In the genomic region with DNA sequence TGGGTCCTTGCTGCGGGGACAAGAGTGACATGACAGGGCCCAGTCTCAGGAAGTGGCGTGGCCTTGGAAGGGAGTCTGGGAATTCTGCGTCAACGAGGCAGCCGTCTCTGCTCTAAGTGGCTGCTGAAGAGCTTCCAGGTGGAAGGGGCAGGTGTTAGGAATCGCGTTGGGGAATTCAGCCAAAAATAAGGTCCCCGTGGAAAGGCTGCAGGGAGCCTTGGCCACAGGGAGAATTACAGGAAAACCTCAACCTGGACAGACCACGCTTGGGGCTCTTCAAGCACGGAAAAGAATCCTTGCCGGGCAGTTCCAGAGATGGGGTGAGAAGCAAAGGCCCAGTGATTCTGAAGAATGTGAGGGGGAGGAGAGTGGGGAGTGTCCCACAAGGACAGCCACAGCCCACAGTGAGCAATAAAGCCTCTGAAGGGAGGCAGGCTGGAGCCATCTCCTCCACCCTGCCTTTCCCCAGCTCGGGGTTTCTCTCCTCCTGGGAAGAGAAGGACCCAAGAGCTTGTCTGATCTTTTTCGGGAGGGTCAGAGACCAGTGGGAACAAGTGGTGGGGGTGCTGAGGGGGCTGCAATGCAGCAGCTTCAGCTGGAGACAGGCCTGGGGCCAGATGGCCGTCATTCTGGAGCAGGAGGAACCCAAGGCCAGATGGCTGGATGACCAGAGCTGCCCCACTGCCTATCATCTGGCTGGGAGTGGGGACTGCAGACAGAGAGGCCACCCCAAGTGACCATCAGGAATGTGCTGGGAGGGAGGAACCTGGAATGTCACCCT, we compare ENCODE assay signal across 13 cellular contexts.
A peak's percentile ranks its signal among the peaks of the same experiment; 100 is the strongest.
DNase-seq lines count a peak whose midpoint lies in the region; ATAC-seq and TF ChIP-seq lines count a peak whose summit lies in the region.
"Had no signal": no experiment of that assay in that cellular context is flagged by ENCODE, and none has a peak within 500 bp of the region (broad histone marks: within the 10 kb centered on the region; RNA-seq: fewer than 3 reads in every experiment).

No MANE protein-coding gene starts in this region.

- no peak for DNase-seq in activated CD4-positive, alpha-beta T cell treated with anti-CD3 and anti-CD28 coated beads, Interleukin-2, amount 10 ng/mL, durations not matched to agents 7 days and 5 days
- DNase-seq in activated CD4-positive, alpha-beta T cell treated with anti-CD3 and anti-CD28 coated beads for 1 hour, result no peak
- DNase-seq in SHP77 (lab: John Stamatoyannopoulos, UW) (peak; percentile 67 to 72), kidney tubule cell (ENCODE audit: low spot score) (peak; percentile 79), testis (peak; percentile 66), trophoblast cell (no peak)
- DNase-seq: activated naive CD4-positive, alpha-beta T cell treated with anti-CD3 and anti-CD28 coated beads, Interleukin-2, amount 10 ng/mL, durations not matched to agents 7 days and 5 days; stimulated activated CD4-positive, alpha-beta T cell treated with anti-CD3 and anti-CD28 coated beads, Interleukin-1b, Interleukin-23, amount 100 ng/mL, for 48 hours had no signal

- H3K27ac ChIP-seq in testis (peak overlapping the region; percentile 8 to 58), trophoblast cell (ENCODE audit: low read depth, low read length) (no peak overlapping the region)
- H3K27ac ChIP-seq: cardiac muscle cell, epithelial cell of prostate, prostate gland had no signal

- no peaks in the 10 kb centered on the region for H3K36me3 Mint-ChIP-seq in activated CD4-positive, alpha-beta T cell treated with anti-CD3 and anti-CD28 coated beads, Interleukin-2, amount 10 ng/mL, durations not matched to agents 7 days and 5 days (ENCODE audit: low read depth)
- H3K36me3 Mint-ChIP-seq: activated naive CD4-positive, alpha-beta T cell treated with anti-CD3 and anti-CD28 coated beads, Interleukin-2, amount 10 ng/mL, durations not matched to agents 7 days and 5 days had no signal

- WGBS in testis, 2 donors, result 60 to 71% methylated on average over 13 to 14 of the region's 14 CpGs
- no CpG with 5 or more reads among the region's 14 CpGs for whole genome bisulfite sequencing in trophoblast cell (ENCODE audit: extremely low coverage, insufficient coverage, insufficient read length)

- H3K79me2 ChIP-seq in trophoblast cell (ENCODE audit: control insufficient read depth, insufficient read depth, low read length, poor library complexity), result no peaks in the 10 kb centered on the region

- no peaks in the 10 kb centered on the region for H3K9me3 Mint-ChIP-seq in activated CD4-positive, alpha-beta T cell treated with anti-CD3 and anti-CD28 coated beads, Interleukin-2, amount 10 ng/mL, durations not matched to agents 7 days and 5 days
- H3K9me3 Mint-ChIP-seq: activated naive CD4-positive, alpha-beta T cell treated with anti-CD3 and anti-CD28 coated beads, Interleukin-2, amount 10 ng/mL, durations not matched to agents 7 days and 5 days had no signal

- no peaks in the 10 kb centered on the region for H3K9me3 ChIP-seq in testis
- H3K9me3 ChIP-seq in trophoblast cell (ENCODE audit: insufficient read depth, low read depth, low read length), result peaks cover 2% of the 10 kb centered on the region
- H3K9me3 ChIP-seq: prostate gland had no signal

- no peak overlapping the region for H3K14ac ChIP-seq in trophoblast cell (ENCODE audit: low read length)

- POLR2A ChIA-PET in activated CD4-positive, alpha-beta T cell treated with anti-CD3 and anti-CD28 coated beads, Interleukin-2, amount 10 ng/mL, durations not matched to agents 7 days and 5 days (lab: Charles Lee), result no interaction called here

- H3K27me3 Mint-ChIP-seq in activated CD4-positive, alpha-beta T cell treated with anti-CD3 and anti-CD28 coated beads, Interleukin-2, amount 10 ng/mL, durations not matched to agents 7 days and 5 days, result no peaks in the 10 kb centered on the region

- peak overlapping the region; percentile 41 for H3K27ac Mint-ChIP-seq in activated CD4-positive, alpha-beta T cell treated with anti-CD3 and anti-CD28 coated beads, Interleukin-2, amount 10 ng/mL, durations not matched to agents 7 days and 5 days
- H3K27ac Mint-ChIP-seq: activated naive CD4-positive, alpha-beta T cell treated with anti-CD3 and anti-CD28 coated beads, Interleukin-2, amount 10 ng/mL, durations not matched to agents 7 days and 5 days had no signal

- H3K4me1 Mint-ChIP-seq in activated CD4-positive, alpha-beta T cell treated with anti-CD3 and anti-CD28 coated beads, Interleukin-2, amount 10 ng/mL, durations not matched to agents 7 days and 5 days, result no peaks in the 10 kb centered on the region
- H3K4me1 Mint-ChIP-seq: activated naive CD4-positive, alpha-beta T cell treated with anti-CD3 and anti-CD28 coated beads, Interleukin-2, amount 10 ng/mL, durations not matched to agents 7 days and 5 days had no signal

- H3K4me1 ChIP-seq in testis (peaks cover 51% of the 10 kb centered on the region), trophoblast cell (ENCODE audit: control insufficient read depth in 1 of 2, insufficient read depth in 2 of 2, low read length in 2 of 2) (no peaks in the 10 kb centered on the region)
- H3K4me1 ChIP-seq: prostate gland had no signal

- no peak overlapping the region for H2BK12ac ChIP-seq in trophoblast cell (ENCODE audit: low read length)

- CTCF ChIA-PET in activated CD4-positive, alpha-beta T cell treated with anti-CD3 and anti-CD28 coated beads, Interleukin-2, amount 10 ng/mL, durations not matched to agents 7 days and 5 days (lab: Charles Lee), result no interaction called here

- no peak overlapping the region for H2BK120ac ChIP-seq in trophoblast cell (ENCODE audit: insufficient read depth, low read length, poor library complexity)

- H4K91ac ChIP-seq in trophoblast cell (ENCODE audit: low read depth, low read length), result no peak overlapping the region

- no peak overlapping the region for H4K8ac ChIP-seq in trophoblast cell (ENCODE audit: low read depth, low read length)

- H2AK5ac ChIP-seq in trophoblast cell (ENCODE audit: low read length), result no peak overlapping the region

- no peak overlapping the region for H3K18ac ChIP-seq in trophoblast cell (ENCODE audit: low read length)

- no peak overlapping the region for H3K9ac ChIP-seq in trophoblast cell (ENCODE audit: low read length)

- no peaks in the 10 kb centered on the region for H3K79me1 ChIP-seq in trophoblast cell (ENCODE audit: low read length)

- intact Hi-C loops in testis (cut with DNase I; ENCODE audit: low total_unique reads), result loop anchor here (10.0 kb wide), 1 partner anchor 298 kb away; no protein-coding TSS in a partner anchor

- H2BK5ac ChIP-seq in trophoblast cell (ENCODE audit: low read depth, low read length, poor library complexity), result no peak overlapping the region

- no peak overlapping the region for H3K4me3 Mint-ChIP-seq in activated CD4-positive, alpha-beta T cell treated with anti-CD3 and anti-CD28 coated beads, Interleukin-2, amount 10 ng/mL, durations not matched to agents 7 days and 5 days
- H3K4me3 Mint-ChIP-seq: activated naive CD4-positive, alpha-beta T cell treated with anti-CD3 and anti-CD28 coated beads, Interleukin-2, amount 10 ng/mL, durations not matched to agents 7 days and 5 days had no signal

- H3K4me3 ChIP-seq in testis (no peak overlapping the region), trophoblast cell (ENCODE audit: low read depth, low read length) (no peak overlapping the region)
- H3K4me3 ChIP-seq: cardiac muscle cell, prostate gland had no signal

- TF ChIP-seq CTCF in testis (IDR thresholded peaks at IDR 0.05), result no peak

- TF ChIP-seq POLR2A in testis (IDR thresholded peaks at IDR 0.05), result no peak

- ATAC-seq in GM18519 (IDR thresholded peaks at IDR 0.05; ENCODE audit: low FRiP score, unreplicated experiment) (no peak), HG03342 (IDR thresholded peaks at IDR 0.05; ENCODE audit: unreplicated experiment) (no peak)

- H3K23ac ChIP-seq in trophoblast cell (ENCODE audit: low read length), result no peak overlapping the region

- no peak overlapping the region for H4K12ac ChIP-seq in trophoblast cell (ENCODE audit: low read depth, low read length)

- H3K27me3 ChIP-seq in testis (no peaks in the 10 kb centered on the region), trophoblast cell (ENCODE audit: insufficient read depth, low read length) (no peaks in the 10 kb centered on the region)
- H3K27me3 ChIP-seq: cardiac muscle cell had no signal

- no peaks in the 10 kb centered on the region for H3K36me3 ChIP-seq in testis (ENCODE audit: low read depth, missing control alignments)
- H3K36me3 ChIP-seq in trophoblast cell (ENCODE audit: control insufficient read depth in 1 of 2, insufficient read depth in 2 of 2, low read length in 2 of 2), result no peaks in the 10 kb centered on the region
- H3K36me3 ChIP-seq: cardiac muscle cell, prostate gland had no signal

- H3K4ac ChIP-seq in trophoblast cell (ENCODE audit: low read depth, low read length), result no peak overlapping the region

- H3K4me2 ChIP-seq in trophoblast cell (ENCODE audit: low read length), result no peak overlapping the region

- no peak overlapping the region for H2AFZ ChIP-seq in trophoblast cell (ENCODE audit: insufficient read depth, low read length, poor library complexity)

Comparison
In these comparisons a context has a peak if more than half of its experiments do, and no peak if none do; other contexts are left out.
1. DNase-seq: peak in SHP77 (2 of 2), kidney tubule cell (single experiment) and testis (single experiment); none in activated CD4-positive, alpha-beta T cell treated with anti-CD3 and anti-CD28 coated beads, Interleukin-2, amount 10 ng/mL, durations not matched to agents 7 days and 5 days (single experiment), activated CD4-positive, alpha-beta T cell treated with anti-CD3 and anti-CD28 coated beads for 1 hour (single experiment) and trophoblast cell (0 of 2).